In genomic region chr13:51249767-51250741, GRCh38 we compare ENCODE assay signal across 1 cellular context.
TF ChIP-seq lines count a peak whose summit lies in the region.

No MANE protein-coding gene starts in this region.

TF ChIP-seq in H1, 55 proteins besides CTCF, POLR2A, EP300 and RAD21 (continued from another document):
- no peak for TF ChIP-seq CHD7 (IDR thresholded peaks at IDR 0.05; ENCODE audit: insufficient replicate concordance, low read length)
